14 cellular contexts compared by ENCODE assay signal in the genomic region with DNA sequence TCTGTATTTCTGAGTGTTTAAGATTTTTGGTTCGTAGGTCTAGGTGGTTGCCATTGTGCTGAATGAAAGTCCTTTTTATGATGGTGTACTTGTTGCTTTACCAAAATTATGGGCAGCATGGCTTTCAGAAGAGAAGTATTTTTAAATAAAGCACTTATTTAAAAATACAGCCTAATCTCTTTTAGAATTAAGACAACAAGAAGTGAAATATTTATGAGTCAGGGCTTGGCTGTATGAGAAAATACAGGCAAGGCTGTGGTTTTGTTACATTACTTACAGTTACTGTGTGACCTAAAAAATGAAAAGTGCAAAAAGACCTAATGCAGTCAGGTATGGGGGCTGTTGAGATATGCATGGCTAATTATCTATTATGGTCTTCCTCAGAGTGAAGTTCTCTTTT.
"Had no signal": no experiment of that assay in that cellular context is flagged by ENCODE, and none has a peak within 500 bp of the region (broad histone marks: within the 10 kb centered on the region; RNA-seq: fewer than 3 reads in every experiment).

No MANE protein-coding gene starts in this region.

- DNase-seq: activated CD4-positive, alpha-beta T cell treated with anti-CD3 and anti-CD28 coated beads for 36 hours; activated CD4-positive, alpha-beta T cell treated with anti-CD3 and anti-CD28 coated beads, Interleukin-2, amount 50 U/mL, for 48 hours; activated T-cell treated with anti-CD3 and anti-CD28 coated beads for 4 hours; amniotic stem cell; effector memory CD4-positive, alpha-beta T cell; esophagus squamous epithelium; foreskin melanocyte; head of caudate nucleus; kidney glomerular epithelial cell; left ventricle myocardium superior; occipital lobe had no signal

- H3K36me3 ChIP-seq: esophagus squamous epithelium, tibial nerve, vagina had no signal

- H3K27ac ChIP-seq: esophagus squamous epithelium, tibial nerve, vagina had no signal

- H3K4me3 ChIP-seq: esophagus squamous epithelium, tibial nerve, vagina had no signal

- H3K27me3 ChIP-seq: esophagus squamous epithelium, tibial nerve, vagina had no signal

- ATAC-seq: activated CD4-positive, alpha-beta T cell treated with anti-CD3 and anti-CD28 coated beads for 36 hours; left ventricle myocardium superior; WTC11 had no signal

- H3K9me3 ChIP-seq: esophagus squamous epithelium, tibial nerve, vagina had no signal

- H3K4me1 ChIP-seq: vagina had no signal
